9 cellular contexts compared by ENCODE assay signal in genomic region chr11:94767701-94768601, GRCh38. TPM values are rescaled to one million over a fixed set of nuclear protein-coding genes. Genes with fewer than 3 reads are reported as not detected.
DNase-seq lines count a peak whose midpoint lies in the region; ATAC-seq, FAIRE-seq and TF ChIP-seq lines count a peak whose summit lies in the region.
"Had no signal": no experiment of that assay in that cellular context is flagged by ENCODE, and none has a peak within 500 bp of the region (broad histone marks: within the 10 kb centered on the region; RNA-seq: fewer than 3 reads in every experiment).

Gene AMOTL1 (plus strand): TSS chr11:94768356. CDS start chr11:94768512, 156 bp downstream.

- POLR2A ChIA-PET in RWPE1 (lab: Yijun Ruan, JAX; ENCODE audit: low non-redundant PET), result interaction anchor here (0.9 to 1.1 kb wide), 2 partner anchors 24 to 79 kb away, joined by 3 to 4 read pairs; no protein-coding TSS in a partner anchor

- H3K9me3 ChIP-seq in iPS-18a (ENCODE audit: control insufficient read depth, low read depth, low read length), result no peaks in the 10 kb centered on the region

- H3K4me1 ChIP-seq in iPS-18a (ENCODE audit: control insufficient read depth, low read depth, low read length), result peaks cover 43% of the 10 kb centered on the region

- DNase-seq in DMS114 treated with DMSO at 0.1 percent for 48 hours (lab: John Stamatoyannopoulos, UW; ENCODE audit: unreplicated experiment), result peak; percentile 43
- DNase-seq in Jurkat, Clone E6-1 (ENCODE audit: low read depth, low spot score), result peak; percentile 74
- DNase-seq in RWPE1 (ENCODE audit: low spot score), result peak; percentile 68
- peak; percentile 75 for DNase-seq in bronchial epithelial cell (ENCODE audit: low read depth)
- peak; percentile 94 for DNase-seq in sciatic nerve (ENCODE audit: low spot score)
- DNase-seq in activated effector memory CD4-positive, alpha-beta T cell treated with anti-CD3 and anti-CD28 coated beads, Interleukin-2, amount 50 U/mL, for 16 hours, result no peak

- ATAC-seq in GM21390 (IDR thresholded peaks at IDR 0.05; ENCODE audit: unreplicated experiment), result peak; percentile 66
- ATAC-seq in sciatic nerve, result peak; percentile 95

- no peak for TF ChIP-seq CTCF in RWPE1 (conservative IDR thresholded peaks at IDR 0.05; ENCODE audit: low read depth)
- TF ChIP-seq CTCF in bronchial epithelial cell (IDR thresholded peaks at IDR 0.05; ENCODE audit: insufficient read depth, low read length, severe bottlenecking), result no peak

- intact Hi-C loops in sciatic nerve (cut with DNase I), result no loop called here

- H3K27ac ChIP-seq in RWPE1 (peak within 1 kb of the TSS; percentile 94), iPS-18a (ENCODE audit: low read length) (no peak within 1 kb of the TSS)

- H3K36me3 ChIP-seq in bronchial epithelial cell (ENCODE audit: control insufficient read depth, insufficient read depth, low read length), result peaks cover 2% of the 10 kb centered on the region
- H3K36me3 ChIP-seq in iPS-18a (ENCODE audit: control insufficient read depth, low read depth, low read length), result no peaks in the 10 kb centered on the region

- H3K9ac ChIP-seq in iPS-18a (ENCODE audit: low read length), result peak within 1 kb of the TSS; percentile 77

- FAIRE-seq in bronchial epithelial cell (lab: Jason Lieb, UNC), result no peak
- FAIRE-seq: colon had no signal

- CTCF ChIA-PET in RWPE1 (lab: Yijun Ruan, JAX), result interaction anchor here (0.6 to 2.1 kb wide), 5 partner anchors 15 to 145 kb away, joined by 3 to 12 read pairs (median 4); no protein-coding TSS in a partner anchor

- H3K4me3 ChIP-seq in Jurkat, Clone E6-1 (ENCODE audit: low read length), result peak within 1 kb of the TSS; percentile 83
- peak within 1 kb of the TSS; percentile 63 for H3K4me3 ChIP-seq in bronchial epithelial cell (ENCODE audit: low read depth, low read length)
- H3K4me3 ChIP-seq in iPS-18a (ENCODE audit: low read length), result peak within 1 kb of the TSS; percentile 76

- H3K27me3 ChIP-seq in bronchial epithelial cell (ENCODE audit: control insufficient read depth, insufficient read depth, low read length) (no peaks in the 10 kb centered on the region), iPS-18a (ENCODE audit: control insufficient read depth, insufficient read depth, low read length) (peaks cover 64% of the 10 kb centered on the region)

RNA-seq across cellular contexts. Expression of gene AMOTL1, which starts in this region (rescaled TPM):
- 15.8 TPM for polyA plus RNA-seq in Jurkat, Clone E6-1 (2012; ENCODE audit: insufficient read depth, insufficient read length)
- total RNA-seq in bronchial epithelial cell (62.1 and 64.8 TPM in 2 replicates), sciatic nerve (75.6 TPM)
